Comparison of ENCODE assay signal across 1 cellular context in genomic region chr19:41641879-41642485, GRCh38.
TF ChIP-seq lines count a peak whose summit lies in the region.

No MANE protein-coding gene starts in this region.

TF ChIP-seq in HepG2, 621 proteins besides CTCF, POLR2A, EP300 and RAD21 (continued from another document):
- TF ChIP-seq ZNF484 (CRISPR knock-in tag; IDR thresholded peaks at IDR 0.05; ENCODE audit: borderline replicate concordance, low read depth) (no peak), SMC3 (IDR thresholded peaks at IDR 0.05; ENCODE audit: low read length) (peak; percentile 44; the same call in 1 of the 2 replicates), KLF9 (CRISPR knock-in tag; IDR thresholded peaks at IDR 0.05; ENCODE audit: low read depth) (no peak), ZBTB20 (CRISPR knock-in tag; IDR thresholded peaks at IDR 0.05; ENCODE audit: borderline replicate concordance, low read depth) (no peak)
